Comparison of ENCODE assay signal across 14 cellular contexts in the genomic region with DNA sequence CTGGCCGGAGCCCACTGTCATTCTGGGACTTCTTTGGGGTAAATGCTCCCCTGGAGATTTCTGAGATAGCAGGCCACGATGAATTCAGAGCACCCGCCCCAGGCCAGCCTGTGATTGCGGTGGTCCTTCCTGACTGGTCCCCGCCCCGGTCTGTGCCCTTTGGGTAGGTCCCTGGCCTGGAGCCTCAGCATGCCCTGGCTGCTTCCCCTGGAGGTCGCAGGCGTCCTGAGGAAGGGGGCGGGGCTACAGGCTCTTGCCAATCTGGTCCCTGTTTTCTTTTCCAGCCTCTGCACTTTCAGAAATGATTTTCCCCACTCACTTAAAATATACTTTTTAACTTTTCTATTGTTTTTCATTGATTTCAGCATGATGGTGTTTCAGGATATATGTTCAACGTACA.
A peak's percentile ranks its signal among the peaks of the same experiment; 100 is the strongest.
DNase-seq lines count a peak whose midpoint lies in the region; ATAC-seq and TF ChIP-seq lines count a peak whose summit lies in the region.
"Had no signal": no experiment of that assay in that cellular context is flagged by ENCODE, and none has a peak within 500 bp of the region (broad histone marks: within the 10 kb centered on the region; RNA-seq: fewer than 3 reads in every experiment).

No MANE protein-coding gene starts in this region.

- H2BK120ac ChIP-seq in H9 (ENCODE audit: low read depth, low read length, poor library complexity, severe bottlenecking) (no peak overlapping the region), trophoblast cell (ENCODE audit: insufficient read depth, low read length, poor library complexity) (no peak overlapping the region)

- H3K23ac ChIP-seq in H9 (ENCODE audit: insufficient read length, low read depth, low read length) (no peak overlapping the region), trophoblast cell (ENCODE audit: low read length) (no peak overlapping the region)

- H3K27me3 Mint-ChIP-seq in H9 (ENCODE audit: low read depth): no peaks in the 10 kb centered on the region; the same call in 1 of the 2 replicates
- no peaks in the 10 kb centered on the region for H3K27me3 Mint-ChIP-seq in activated naive CD4-positive, alpha-beta T cell treated with anti-CD3 and anti-CD28 coated beads, Interleukin-2, amount 10 ng/mL, durations not matched to agents 7 days and 5 days
- no peaks in the 10 kb centered on the region for H3K27me3 Mint-ChIP-seq in activated T-cell treated with anti-CD3 and anti-CD28 coated beads, Interleukin-2, amount 50 U/mL, for 72 hours (ENCODE audit: low read depth)

- H3K27ac Mint-ChIP-seq in H9: no peak overlapping the region
- no peak overlapping the region for H3K27ac Mint-ChIP-seq in activated naive CD4-positive, alpha-beta T cell treated with anti-CD3 and anti-CD28 coated beads, Interleukin-2, amount 10 ng/mL, durations not matched to agents 7 days and 5 days
- no peak overlapping the region for H3K27ac Mint-ChIP-seq in activated T-cell treated with anti-CD3 and anti-CD28 coated beads, Interleukin-2, amount 50 U/mL, for 72 hours
- H3K27ac Mint-ChIP-seq: CD4-positive, alpha-beta memory T cell; HFFc6 had no signal

- H2AFZ ChIP-seq in H9 (ENCODE audit: low read length) (no peak overlapping the region), trophoblast cell (ENCODE audit: insufficient read depth, low read length, poor library complexity) (no peak overlapping the region)

- H3K9me3 Mint-ChIP-seq in H9: peaks cover 0 to 7% of the 10 kb centered on the region in 2 experiments; a peak in 2 of 5 replicates
- H3K9me3 Mint-ChIP-seq in activated naive CD4-positive, alpha-beta T cell treated with anti-CD3 and anti-CD28 coated beads, Interleukin-2, amount 10 ng/mL, durations not matched to agents 7 days and 5 days: no peaks in the 10 kb centered on the region
- peaks cover 0 to 3% of the 10 kb centered on the region in 2 donors for H3K9me3 Mint-ChIP-seq in activated T-cell treated with anti-CD3 and anti-CD28 coated beads, Interleukin-2, amount 50 U/mL, for 72 hours
- H3K9me3 Mint-ChIP-seq: HFFc6 had no signal

- no peak overlapping the region for H4K5ac ChIP-seq in H9 (ENCODE audit: insufficient read length, low read depth, low read length)

- in situ Hi-C loops in brain microvascular endothelial cell (cut with HindIII; ENCODE audit: low pct_ligation_motif_present, low sequenced_read_pairs): no loop called here

- H3K9ac ChIP-seq in H9 (ENCODE audit: extremely low read depth, insufficient read length, low read length): no peak overlapping the region
- no peak overlapping the region for H3K9ac ChIP-seq in trophoblast cell (ENCODE audit: low read length)

- H3K27ac ChIP-seq in H9 (ENCODE audit: insufficient read length, low read depth, low read length): no peak overlapping the region
- H3K27ac ChIP-seq in trophoblast cell (ENCODE audit: low read depth, low read length): no peak overlapping the region
- no peak overlapping the region for H3K27ac ChIP-seq in brain microvascular endothelial cell

- H3K79me2 ChIP-seq in H9 (ENCODE audit: insufficient read depth, low read length): no peaks in the 10 kb centered on the region
- no peaks in the 10 kb centered on the region for H3K79me2 ChIP-seq in trophoblast cell (ENCODE audit: control insufficient read depth, insufficient read depth, low read length, poor library complexity)

- peak; percentile 68 for DNase-seq in H9
- DNase-seq in iPS-NIHi11 (ENCODE audit: low spot score): peak; percentile 34
- no peak for DNase-seq in trophoblast cell
- no peak for DNase-seq in activated naive CD4-positive, alpha-beta T cell treated with anti-CD3 and anti-CD28 coated beads, Interleukin-2, amount 10 ng/mL, durations not matched to agents 7 days and 5 days
- DNase-seq in activated T-cell treated with anti-CD3 and anti-CD28 coated beads, Interleukin-2, amount 50 U/mL, for 72 hours: no peak
- no peak for DNase-seq in brain microvascular endothelial cell
- DNase-seq: C1 segment of cervical spinal cord; Calu3; CD4-positive, alpha-beta memory T cell; COR-L47; DMS53; DMS79 treated with DMSO at 0.1 percent for 48 hours; HFFc6 had no signal

- H3K4me3 ChIP-seq in trophoblast cell (ENCODE audit: low read depth, low read length) (no peak overlapping the region), brain microvascular endothelial cell (ENCODE audit: low read depth, low read length) (no peak overlapping the region)
- H3K4me3 ChIP-seq: HAP-1 had no signal

- no peak overlapping the region for H2BK15ac ChIP-seq in H9 (ENCODE audit: low read depth, low read length)

- ATAC-seq in activated T-cell treated with anti-CD3 and anti-CD28 coated beads, Interleukin-2, amount 50 U/mL, for 72 hours (replicated peaks in 1 of 2): no peak

- H3K9me3 ChIP-seq in H9 (ENCODE audit: control insufficient read depth, low read depth, low read length): no peaks in the 10 kb centered on the region
- H3K9me3 ChIP-seq in trophoblast cell (ENCODE audit: insufficient read depth, low read depth, low read length): no peaks in the 10 kb centered on the region
- H3K9me3 ChIP-seq: HAP-1 had no signal

- H2BK5ac ChIP-seq in H9 (ENCODE audit: insufficient read length, low read length): no peak overlapping the region
- H2BK5ac ChIP-seq in trophoblast cell (ENCODE audit: low read depth, low read length, poor library complexity): no peak overlapping the region

- H3K4me2 ChIP-seq in H9 (ENCODE audit: insufficient read depth, insufficient read length, low read length) (no peak overlapping the region), trophoblast cell (ENCODE audit: low read length) (no peak overlapping the region)

- TF ChIP-seq CTCF in H9 (conservative IDR thresholded peaks at IDR 0.05): no peak
- TF ChIP-seq CTCF in brain microvascular endothelial cell (IDR thresholded peaks at IDR 0.05; ENCODE audit: low read depth, low read length, missing control alignments): no peak

- WGBS in H9 (ENCODE audit: extremely low coverage, insufficient read length, low lambda C conversion rate): no CpG with 5 or more reads among the region's 10 CpGs
- WGBS in trophoblast cell (ENCODE audit: extremely low coverage, insufficient coverage, insufficient read length): no CpG with 5 or more reads among the region's 10 CpGs

- H4K8ac ChIP-seq in H9 (replicated peaks; ENCODE audit: insufficient read length, low read depth, low read length) (no peak overlapping the region), trophoblast cell (ENCODE audit: low read depth, low read length) (no peak overlapping the region)

- no peak overlapping the region for H3T11ph ChIP-seq in H9 (ENCODE audit: low read length)

- H3K36me3 Mint-ChIP-seq in H9 (ENCODE audit: insufficient read depth in 1 of 3, low read depth in 3 of 3): no peaks in the 10 kb centered on the region; a peak in 1 of 7 replicates
- no peaks in the 10 kb centered on the region for H3K36me3 Mint-ChIP-seq in activated naive CD4-positive, alpha-beta T cell treated with anti-CD3 and anti-CD28 coated beads, Interleukin-2, amount 10 ng/mL, durations not matched to agents 7 days and 5 days
- no peaks in the 10 kb centered on the region for H3K36me3 Mint-ChIP-seq in activated T-cell treated with anti-CD3 and anti-CD28 coated beads, Interleukin-2, amount 50 U/mL, for 72 hours (ENCODE audit: insufficient read depth in 2 of 2)
- H3K36me3 Mint-ChIP-seq: CD4-positive, alpha-beta memory T cell had no signal

- no peaks in the 10 kb centered on the region for H3K36me3 ChIP-seq in trophoblast cell (ENCODE audit: control insufficient read depth in 1 of 2, insufficient read depth in 2 of 2, low read length in 2 of 2)
- H3K36me3 ChIP-seq in brain microvascular endothelial cell (replicated peaks): no peaks in the 10 kb centered on the region
- H3K36me3 ChIP-seq: HAP-1 had no signal

- peaks cover 9% of the 10 kb centered on the region in 2 experiments for H3K4me1 Mint-ChIP-seq in H9
- no peaks in the 10 kb centered on the region for H3K4me1 Mint-ChIP-seq in activated naive CD4-positive, alpha-beta T cell treated with anti-CD3 and anti-CD28 coated beads, Interleukin-2, amount 10 ng/mL, durations not matched to agents 7 days and 5 days
- no peaks in the 10 kb centered on the region for H3K4me1 Mint-ChIP-seq in activated T-cell treated with anti-CD3 and anti-CD28 coated beads, Interleukin-2, amount 50 U/mL, for 72 hours (ENCODE audit: low read depth)
- H3K4me1 Mint-ChIP-seq: CD4-positive, alpha-beta memory T cell had no signal

- H3K27me3 ChIP-seq in H9 (ENCODE audit: insufficient read depth, low read length): no peaks in the 10 kb centered on the region
- no peaks in the 10 kb centered on the region for H3K27me3 ChIP-seq in trophoblast cell (ENCODE audit: insufficient read depth, low read length)
- no peaks in the 10 kb centered on the region for H3K27me3 ChIP-seq in brain microvascular endothelial cell (replicated peaks)

- H2AK5ac ChIP-seq in H9 (ENCODE audit: insufficient read length, low read length) (no peak overlapping the region), trophoblast cell (ENCODE audit: low read length) (no peak overlapping the region)

- no peak overlapping the region for H4K12ac ChIP-seq in trophoblast cell (ENCODE audit: low read depth, low read length)

- no peak overlapping the region for H3K4me3 Mint-ChIP-seq in H9
- no peak overlapping the region for H3K4me3 Mint-ChIP-seq in activated naive CD4-positive, alpha-beta T cell treated with anti-CD3 and anti-CD28 coated beads, Interleukin-2, amount 10 ng/mL, durations not matched to agents 7 days and 5 days
- no peak overlapping the region for H3K4me3 Mint-ChIP-seq in activated T-cell treated with anti-CD3 and anti-CD28 coated beads, Interleukin-2, amount 50 U/mL, for 72 hours
- H3K4me3 Mint-ChIP-seq: CD4-positive, alpha-beta memory T cell; HFFc6 had no signal

- H3K14ac ChIP-seq in H9 (ENCODE audit: insufficient read depth, low read length): no peak overlapping the region
- H3K14ac ChIP-seq in trophoblast cell (ENCODE audit: low read length): no peak overlapping the region

- H3K23me2 ChIP-seq in H9 (ENCODE audit: insufficient read length, low read depth, low read length, poor library complexity, severe bottlenecking): no peaks in the 10 kb centered on the region

- no peak overlapping the region for H4K91ac ChIP-seq in H9 (ENCODE audit: insufficient read length, low read depth, low read length)
- no peak overlapping the region for H4K91ac ChIP-seq in trophoblast cell (ENCODE audit: low read depth, low read length)

- no peak overlapping the region for H3K56ac ChIP-seq in H9 (ENCODE audit: insufficient read length, low read depth, low read length)

- H4K20me1 ChIP-seq in H9 (ENCODE audit: control insufficient read depth, insufficient read depth, insufficient read length): no peaks in the 10 kb centered on the region

- H3K4me1 ChIP-seq in H9 (ENCODE audit: insufficient read depth, low read length): no peaks in the 10 kb centered on the region
- no peaks in the 10 kb centered on the region for H3K4me1 ChIP-seq in trophoblast cell (ENCODE audit: control insufficient read depth in 1 of 2, insufficient read depth in 2 of 2, low read length in 2 of 2)
- H3K4me1 ChIP-seq: HAP-1 had no signal

- H2BK20ac ChIP-seq in H9 (ENCODE audit: low read depth, low read length, poor library complexity, severe bottlenecking): no peak overlapping the region

- CTCF ChIA-PET in activated naive CD4-positive, alpha-beta T cell treated with anti-CD3 and anti-CD28 coated beads, Interleukin-2, amount 10 ng/mL, durations not matched to agents 7 days and 5 days (lab: Charles Lee): no interaction called here

- H3K79me1 ChIP-seq in H9 (ENCODE audit: insufficient read depth, low read depth, low read length, poor library complexity, severe bottlenecking) (no peaks in the 10 kb centered on the region), trophoblast cell (ENCODE audit: low read length) (no peaks in the 10 kb centered on the region)

- H3K4ac ChIP-seq in H9 (ENCODE audit: low read depth, low read length) (no peak overlapping the region), trophoblast cell (ENCODE audit: low read depth, low read length) (no peak overlapping the region)

- H3K18ac ChIP-seq in H9 (ENCODE audit: insufficient read length, low read depth, low read length): no peak overlapping the region
- H3K18ac ChIP-seq in trophoblast cell (ENCODE audit: low read length): no peak overlapping the region

- no peak overlapping the region for H2BK12ac ChIP-seq in H9 (ENCODE audit: insufficient read length, low read depth, low read length)
- H2BK12ac ChIP-seq in trophoblast cell (ENCODE audit: low read length): peak overlapping the region; percentile 51

Comparison
In these comparisons a context has a peak if more than half of its experiments do, and no peak if none do; other contexts are left out.
1. DNase-seq: peak in H9 (single experiment) and iPS-NIHi11 (single experiment); none in trophoblast cell (0 of 2), activated naive CD4-positive, alpha-beta T cell treated with anti-CD3 and anti-CD28 coated beads, Interleukin-2, amount 10 ng/mL, durations not matched to agents 7 days and 5 days (single experiment), activated T-cell treated with anti-CD3 and anti-CD28 coated beads, Interleukin-2, amount 50 U/mL, for 72 hours (0 of 2) and brain microvascular endothelial cell (single experiment).